8 cellular contexts compared by ENCODE assay signal in the genomic region with DNA sequence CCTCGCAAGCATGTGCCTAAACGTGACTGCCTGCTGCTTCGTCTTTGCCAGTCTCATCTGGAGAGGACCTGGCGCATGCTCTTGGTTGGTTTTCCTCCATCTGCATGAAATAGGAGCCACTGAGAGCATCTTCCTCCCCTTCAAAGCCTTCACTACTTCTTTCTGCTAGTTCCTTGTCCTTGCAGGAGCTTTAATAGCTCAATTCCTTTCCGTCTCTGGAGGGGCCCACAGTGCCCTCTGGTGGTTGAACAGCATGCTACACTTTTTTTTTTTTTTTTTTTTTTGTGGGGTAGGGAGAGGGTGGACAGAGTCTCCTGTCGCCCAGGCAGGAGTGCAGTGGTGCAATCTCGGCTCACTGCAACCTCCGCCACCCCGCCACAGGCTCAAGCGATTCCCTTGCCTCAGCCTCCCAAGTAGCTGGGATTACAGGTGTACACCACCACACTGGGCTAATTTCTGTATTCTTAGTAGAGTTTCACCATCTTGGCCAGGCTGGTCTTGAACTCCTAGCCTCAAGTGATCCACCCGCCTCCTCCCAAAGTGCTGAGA. TPM values are rescaled to one million over a fixed set of nuclear protein-coding genes. Genes with fewer than 3 reads are reported as not detected.
A peak's percentile ranks its signal among the peaks of the same experiment; 100 is the strongest.
DNase-seq lines count a peak whose midpoint lies in the region; ATAC-seq, FAIRE-seq and TF ChIP-seq lines count a peak whose summit lies in the region.

No MANE protein-coding gene starts in this region.

- ATAC-seq in right cardiac atrium (peak; percentile 61 to 78), GM21723 (IDR thresholded peaks at IDR 0.05; ENCODE audit: unreplicated experiment) (no peak)

- TF ChIP-seq POLR2A in adrenal gland (IDR thresholded peaks at IDR 0.05) (no peak), spleen (IDR thresholded peaks at IDR 0.05) (no peak)

- intact Hi-C loops in adrenal gland (cut with DNase I) (loop anchor here (2.0 to 5.0 kb wide), 3 partner anchors 91 to 153 kb away; partner anchors contain the start of gene SLC16A14 (in 2 of the 2)), right cardiac atrium (cut with DNase I) (loop anchor here in 2 of 4 donors (2.0 to 10.0 kb wide), 4 partner anchors 95 to 455 kb away; partner anchors contain the start of gene SLC16A14 (in 1 of the 2)), spleen (cut with DNase I; ENCODE audit: low total_unique reads) (loop anchor here (2.0 to 5.0 kb wide), 2 partner anchors 91 to 153 kb away; partner anchors contain the start of gene SLC16A14)

- H3K4me3 ChIP-seq in adrenal gland (no peak overlapping the region), right cardiac atrium (ENCODE audit: low read length) (no peak overlapping the region), spleen (no peak overlapping the region)

- H3K4me1 ChIP-seq in adrenal gland (replicated peaks in 1 of 2) (no peaks in the 10 kb centered on the region), right cardiac atrium (ENCODE audit: control insufficient read depth, insufficient read depth, low read length) (no peaks in the 10 kb centered on the region), spleen (peaks cover 0 to 17% (median 8%) of the 10 kb centered on the region in 6 donors)

- DNase-seq in D721Med (ENCODE audit: insufficient read length, low spot score), result peak; percentile 53
- DNase-seq in HuH-7.5 (ENCODE audit: low spot score), result peak; percentile 47
- DNase-seq in SW480 (ENCODE audit: low spot score), result peak; percentile 18
- DNase-seq in adrenal gland, result peak; percentile 31 to 70 (median 61)
- peak; percentile 28 to 64 (median 63) for DNase-seq in right cardiac atrium
- peak; percentile 82 for DNase-seq in spleen
- no peak for DNase-seq in ureter (ENCODE audit: low spot score)

- H3K27ac ChIP-seq in adrenal gland, result no peak overlapping the region
- H3K27ac ChIP-seq in right cardiac atrium (ENCODE audit: low read length), result no peak overlapping the region
- H3K27ac ChIP-seq in spleen, result no peak overlapping the region

- no peak for FAIRE-seq in D721Med (lab: Jason Lieb, UNC)

- TF ChIP-seq CTCF in D721Med (IDR thresholded peaks at IDR 0.05; ENCODE audit: insufficient read depth, missing control alignments) (peak; percentile 72), adrenal gland (IDR thresholded peaks at IDR 0.05) (peak; percentile 66 to 92 (median 86)), spleen (IDR thresholded peaks at IDR 0.05 in 8 of 11, conservative IDR thresholded peaks at IDR 0.05 in 3 of 11) (peak in 10 of 11 experiments; percentile 31 to 91 (median 70))

- H3K9me3 ChIP-seq in adrenal gland (replicated peaks in 1 of 3) (no peaks in the 10 kb centered on the region), right cardiac atrium (ENCODE audit: control insufficient read depth, low read length) (no peaks in the 10 kb centered on the region), spleen (no peaks in the 10 kb centered on the region)

- H3K27me3 ChIP-seq in adrenal gland (no peaks in the 10 kb centered on the region), right cardiac atrium (ENCODE audit: control insufficient read depth, insufficient read depth) (no peaks in the 10 kb centered on the region), spleen (replicated peaks in 1 of 7) (no peaks in the 10 kb centered on the region)

- H3K36me3 ChIP-seq in adrenal gland (replicated peaks in 1 of 2), result no peaks in the 10 kb centered on the region
- peaks cover 0 to 16% (median 9%) of the 10 kb centered on the region in 6 donors for H3K36me3 ChIP-seq in spleen

- 32 to 41% (median 34%) methylated on average over 10 to 11 of the region's 11 CpGs for WGBS in adrenal gland, 4 donors
- WGBS in right cardiac atrium, result 33% methylated on average over 11 of the region's 11 CpGs
- WGBS in spleen, 5 donors, result 23 to 40% (median 35%) methylated on average over 10 to 11 of the region's 11 CpGs

RNA-seq across cellular contexts. Expression of gene SP110, which starts 59.6 kb away (rescaled TPM):
- 10 to 100 TPM; 14.1 to 37.9 (median 16.8) TPM for total RNA-seq in adrenal gland
- 10 to 100 TPM in 2 of 3 donors, 1 to 10 TPM in 1; 7.8 to 24.2 (median 16.2) TPM for polyA plus RNA-seq in adrenal gland
- total RNA-seq in right cardiac atrium, result 10 to 100 TPM in 3 of 4 donors, 1 to 10 TPM in 1; 9.8 to 12.9 (median 11.8) TPM
- polyA plus RNA-seq in right cardiac atrium, result 9.9 TPM
- total RNA-seq in spleen, result 100 to 1,000 TPM; 105 to 157 (median 135) TPM
- 10 to 100 TPM; 47.9 to 63.5 (median 57.6) TPM for polyA plus RNA-seq in spleen
- 26.1 TPM for total RNA-seq in ureter
